Comparison of ENCODE assay signal across 22 cellular contexts in the genomic region with DNA sequence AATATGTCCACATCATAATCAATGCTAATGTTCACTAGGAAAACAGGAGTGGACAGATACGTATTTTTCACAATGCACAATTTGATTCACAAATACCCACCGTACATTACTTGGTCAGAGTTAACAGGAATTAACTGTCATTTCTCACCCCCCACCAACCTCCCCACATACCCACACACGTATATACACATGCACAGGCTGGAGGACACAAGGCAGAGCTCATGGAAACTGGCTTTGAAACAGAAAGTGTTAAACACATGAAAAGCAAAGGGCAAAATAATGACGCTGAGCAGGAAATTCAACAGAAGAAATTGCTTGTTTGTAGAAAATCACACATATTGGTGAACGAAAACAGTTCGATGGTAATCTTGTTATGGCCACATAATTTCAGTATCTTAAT.
DNase-seq lines count a peak whose midpoint lies in the region; ATAC-seq and TF ChIP-seq lines count a peak whose summit lies in the region.
"Had no signal": no experiment of that assay in that cellular context is flagged by ENCODE, and none has a peak within 500 bp of the region (broad histone marks: within the 10 kb centered on the region; RNA-seq: fewer than 3 reads in every experiment).

No MANE protein-coding gene starts in this region.

- H3K27ac ChIP-seq in OCI-LY1 (ENCODE audit: low read depth, low read length, poor library complexity, severe bottlenecking) (peak overlapping the region; percentile 89), osteoblast (ENCODE audit: low read depth, low read length) (no peak overlapping the region)
- H3K27ac ChIP-seq: brain microvascular endothelial cell, colonic mucosa, neutrophil, SK-N-MC, upper lobe of right lung had no signal

- peak overlapping the region; percentile 18 for H3K9ac ChIP-seq in OCI-LY1 (ENCODE audit: low read length)
- no peak overlapping the region for H3K9ac ChIP-seq in endocrine pancreas (ENCODE audit: control insufficient read depth, insufficient read depth, low read length)

- H3K4me3 ChIP-seq in OCI-LY1 (ENCODE audit: low read depth, low read length, poor library complexity, severe bottlenecking) = no peak overlapping the region
- peak overlapping the region; percentile 66 for H3K4me3 ChIP-seq in endocrine pancreas (ENCODE audit: control insufficient read depth, insufficient read depth, low read length)
- H3K4me3 ChIP-seq in osteoblast (ENCODE audit: insufficient read depth, low read length) = no peak overlapping the region
- H3K4me3 ChIP-seq: colonic mucosa, mucosa of descending colon, SK-N-MC, smooth muscle cell, upper lobe of right lung had no signal

- H3K4me2 ChIP-seq in OCI-LY1 (ENCODE audit: low read length) (peak overlapping the region; percentile 19), osteoblast (ENCODE audit: insufficient read depth, low read length) (no peak overlapping the region)
- H3K4me2 ChIP-seq: smooth muscle cell had no signal

- H3K4me3 Mint-ChIP-seq in activated T-cell treated with anti-CD3 and anti-CD28 coated beads, Interleukin-2, amount 50 U/mL, for 72 hours = peak overlapping the region in 1 of 2 donors; percentile 29
- H3K4me3 Mint-ChIP-seq in activated T-cell treated with anti-CD3 and anti-CD28 coated beads, Interleukin-2, amount 50 U/mL, for 4 hours = no peak overlapping the region
- H3K4me3 Mint-ChIP-seq in stimulated activated naive CD8-positive, alpha-beta T cell treated with anti-CD3 and anti-CD28 coated beads, Interleukin-15, amount 100 ng/mL, for 72 hours = no peak overlapping the region
- H3K4me3 Mint-ChIP-seq: activated naive CD8-positive, alpha-beta T cell; CD4-positive, CD25-positive, alpha-beta regulatory T cell had no signal

- H3K9me3 ChIP-seq in OCI-LY1 (ENCODE audit: low read length) = no peaks in the 10 kb centered on the region
- H3K9me3 ChIP-seq in endocrine pancreas (ENCODE audit: control insufficient read depth, low read length) = no peaks in the 10 kb centered on the region
- no peaks in the 10 kb centered on the region for H3K9me3 ChIP-seq in osteoblast (ENCODE audit: low read depth, low read length)
- H3K9me3 ChIP-seq: mucosa of descending colon, neutrophil, upper lobe of right lung had no signal

- peak; percentile 39 to 45 for ATAC-seq in activated T-cell treated with anti-CD3 and anti-CD28 coated beads, Interleukin-2, amount 50 U/mL, for 72 hours (replicated peaks in 1 of 2)
- no peak for ATAC-seq in activated T-cell treated with anti-CD3 and anti-CD28 coated beads, Interleukin-2, amount 50 U/mL, for 4 hours
- ATAC-seq in stimulated activated naive CD8-positive, alpha-beta T cell treated with anti-CD3 and anti-CD28 coated beads, Interleukin-15, amount 100 ng/mL, for 72 hours = peak; percentile 79
- no peak for ATAC-seq in HG02610 (IDR thresholded peaks at IDR 0.05; ENCODE audit: unreplicated experiment)
- ATAC-seq: HCT116, left ventricle myocardium superior, mucosa of descending colon, upper lobe of right lung had no signal

- H4K20me1 ChIP-seq in OCI-LY1 (ENCODE audit: insufficient read depth, low read length) = no peaks in the 10 kb centered on the region
- H4K20me1 ChIP-seq in osteoblast (ENCODE audit: insufficient read depth, low read length) = no peaks in the 10 kb centered on the region

- peaks cover 0 to 3% of the 10 kb centered on the region in 2 donors for H3K36me3 Mint-ChIP-seq in activated T-cell treated with anti-CD3 and anti-CD28 coated beads, Interleukin-2, amount 50 U/mL, for 72 hours (ENCODE audit: insufficient read depth in 2 of 2)
- peaks cover 6% of the 10 kb centered on the region for H3K36me3 Mint-ChIP-seq in activated T-cell treated with anti-CD3 and anti-CD28 coated beads, Interleukin-2, amount 50 U/mL, for 4 hours (ENCODE audit: insufficient read depth)

- no peak overlapping the region for H3K27ac Mint-ChIP-seq in activated T-cell treated with anti-CD3 and anti-CD28 coated beads, Interleukin-2, amount 50 U/mL, for 72 hours
- H3K27ac Mint-ChIP-seq in stimulated activated naive CD8-positive, alpha-beta T cell treated with anti-CD3 and anti-CD28 coated beads, Interleukin-15, amount 100 ng/mL, for 72 hours = no peak overlapping the region
- H3K27ac Mint-ChIP-seq: activated naive CD8-positive, alpha-beta T cell; CD4-positive, CD25-positive, alpha-beta regulatory T cell had no signal

- no peaks in the 10 kb centered on the region for H3K27me3 Mint-ChIP-seq in activated T-cell treated with anti-CD3 and anti-CD28 coated beads, Interleukin-2, amount 50 U/mL, for 72 hours (ENCODE audit: low read depth)
- H3K27me3 Mint-ChIP-seq in activated T-cell treated with anti-CD3 and anti-CD28 coated beads, Interleukin-2, amount 50 U/mL, for 4 hours (ENCODE audit: low read depth) = no peaks in the 10 kb centered on the region
- no peaks in the 10 kb centered on the region for H3K27me3 Mint-ChIP-seq in stimulated activated naive CD8-positive, alpha-beta T cell treated with anti-CD3 and anti-CD28 coated beads, Interleukin-15, amount 100 ng/mL, for 72 hours
- H3K27me3 Mint-ChIP-seq: activated naive CD8-positive, alpha-beta T cell; CD4-positive, CD25-positive, alpha-beta regulatory T cell had no signal

- H3K27me3 ChIP-seq in OCI-LY1 (ENCODE audit: insufficient read depth, low read length) = no peaks in the 10 kb centered on the region
- H3K27me3 ChIP-seq in endocrine pancreas (ENCODE audit: control insufficient read depth, insufficient read depth, low read length) = no peaks in the 10 kb centered on the region
- no peaks in the 10 kb centered on the region for H3K27me3 ChIP-seq in osteoblast (ENCODE audit: insufficient read depth, low read length)
- H3K27me3 ChIP-seq: brain microvascular endothelial cell, colonic mucosa, neutrophil, upper lobe of right lung had no signal

- H3K4me1 ChIP-seq in OCI-LY1 (ENCODE audit: insufficient read depth, low read length, severe bottlenecking) = peaks cover 39% of the 10 kb centered on the region
- peaks cover 7% of the 10 kb centered on the region for H3K4me1 ChIP-seq in endocrine pancreas (ENCODE audit: control insufficient read depth, insufficient read depth, low read length)
- H3K4me1 ChIP-seq in osteoblast (ENCODE audit: insufficient read depth, low read length) = no peaks in the 10 kb centered on the region
- H3K4me1 ChIP-seq: colonic mucosa, upper lobe of right lung had no signal

- H3K9me2 ChIP-seq in OCI-LY1 (ENCODE audit: low read depth, low read length) = no peaks in the 10 kb centered on the region

- H3K79me2 ChIP-seq in OCI-LY1 (ENCODE audit: insufficient read depth, low read length) = no peaks in the 10 kb centered on the region
- H3K79me2 ChIP-seq in osteoblast (ENCODE audit: insufficient read depth, low read length) = no peaks in the 10 kb centered on the region

- peaks cover 0 to 1% of the 10 kb centered on the region in 2 donors for H3K9me3 Mint-ChIP-seq in activated T-cell treated with anti-CD3 and anti-CD28 coated beads, Interleukin-2, amount 50 U/mL, for 72 hours
- no peaks in the 10 kb centered on the region for H3K9me3 Mint-ChIP-seq in activated T-cell treated with anti-CD3 and anti-CD28 coated beads, Interleukin-2, amount 50 U/mL, for 4 hours
- no peaks in the 10 kb centered on the region for H3K9me3 Mint-ChIP-seq in stimulated activated naive CD8-positive, alpha-beta T cell treated with anti-CD3 and anti-CD28 coated beads, Interleukin-15, amount 100 ng/mL, for 72 hours

- TF ChIP-seq CTCF in OCI-LY1 (IDR thresholded peaks at IDR 0.05; ENCODE audit: low read length) (no peak), osteoblast (IDR thresholded peaks at IDR 0.05; ENCODE audit: extremely low read depth, low read depth, low read length) (no peak)

- H3F3A ChIP-seq in OCI-LY1 (ENCODE audit: insufficient read depth, low read length) = no peaks in the 10 kb centered on the region

- H3K4me1 Mint-ChIP-seq in activated T-cell treated with anti-CD3 and anti-CD28 coated beads, Interleukin-2, amount 50 U/mL, for 72 hours (ENCODE audit: low read depth) = no peaks in the 10 kb centered on the region
- peaks cover 3% of the 10 kb centered on the region for H3K4me1 Mint-ChIP-seq in activated T-cell treated with anti-CD3 and anti-CD28 coated beads, Interleukin-2, amount 50 U/mL, for 4 hours (ENCODE audit: low read depth)
- H3K4me1 Mint-ChIP-seq in stimulated activated naive CD8-positive, alpha-beta T cell treated with anti-CD3 and anti-CD28 coated beads, Interleukin-15, amount 100 ng/mL, for 72 hours = no peaks in the 10 kb centered on the region

- peak in 1 of 2 donors; percentile 6 for DNase-seq in activated T-cell treated with anti-CD3 and anti-CD28 coated beads, Interleukin-2, amount 50 U/mL, for 72 hours
- DNase-seq in activated T-cell treated with anti-CD3 and anti-CD28 coated beads, Interleukin-2, amount 50 U/mL, for 4 hours = no peak
- DNase-seq in stimulated activated naive CD8-positive, alpha-beta T cell treated with anti-CD3 and anti-CD28 coated beads, Interleukin-15, amount 100 ng/mL, for 72 hours = peak; percentile 6 to 14
- DNase-seq in osteoblast (ENCODE audit: insufficient read length, low spot score, missing footprints) = no peak
- no peak for DNase-seq in activated CD4-positive, alpha-beta T cell treated with anti-CD3 and anti-CD28 coated beads for 48 hours
- DNase-seq: activated CD4-positive, CD25-positive, alpha-beta regulatory T cell; brain microvascular endothelial cell; colonic mucosa; left ventricle myocardium superior; mucosa of descending colon; NCI-H226; stimulated activated CD4-positive, alpha-beta T cell treated with anti-CD3 and anti-CD28 coated beads, Interleukin-4, amount 100 ng/mL, for 1 hour; upper lobe of right lung had no signal

- H2AFZ ChIP-seq in OCI-LY1 (ENCODE audit: low read length) = no peak overlapping the region
- no peak overlapping the region for H2AFZ ChIP-seq in osteoblast (ENCODE audit: low read length)

- H3K36me3 ChIP-seq in OCI-LY1 (ENCODE audit: insufficient read depth, low read length) (no peaks in the 10 kb centered on the region), endocrine pancreas (ENCODE audit: control insufficient read depth, insufficient read depth, low read length) (no peaks in the 10 kb centered on the region), osteoblast (ENCODE audit: insufficient read depth, low read length) (no peaks in the 10 kb centered on the region)
- H3K36me3 ChIP-seq: brain microvascular endothelial cell, colonic mucosa, neutrophil, upper lobe of right lung had no signal

Comparison
In these comparisons a context has a peak if more than half of its experiments do, and no peak if none do; other contexts are left out.
1. ATAC-seq: peak in activated T-cell treated with anti-CD3 and anti-CD28 coated beads, Interleukin-2, amount 50 U/mL, for 72 hours (2 of 2) and stimulated activated naive CD8-positive, alpha-beta T cell treated with anti-CD3 and anti-CD28 coated beads, Interleukin-15, amount 100 ng/mL, for 72 hours (single experiment); none in activated T-cell treated with anti-CD3 and anti-CD28 coated beads, Interleukin-2, amount 50 U/mL, for 4 hours (0 of 2) and HG02610 (single experiment).
2. DNase-seq: peak in stimulated activated naive CD8-positive, alpha-beta T cell treated with anti-CD3 and anti-CD28 coated beads, Interleukin-15, amount 100 ng/mL, for 72 hours (2 of 2); none in activated T-cell treated with anti-CD3 and anti-CD28 coated beads, Interleukin-2, amount 50 U/mL, for 4 hours (single experiment), osteoblast (single experiment) and activated CD4-positive, alpha-beta T cell treated with anti-CD3 and anti-CD28 coated beads for 48 hours (single experiment).